ENCODE assay signal across 8 cellular contexts in the genomic region with DNA sequence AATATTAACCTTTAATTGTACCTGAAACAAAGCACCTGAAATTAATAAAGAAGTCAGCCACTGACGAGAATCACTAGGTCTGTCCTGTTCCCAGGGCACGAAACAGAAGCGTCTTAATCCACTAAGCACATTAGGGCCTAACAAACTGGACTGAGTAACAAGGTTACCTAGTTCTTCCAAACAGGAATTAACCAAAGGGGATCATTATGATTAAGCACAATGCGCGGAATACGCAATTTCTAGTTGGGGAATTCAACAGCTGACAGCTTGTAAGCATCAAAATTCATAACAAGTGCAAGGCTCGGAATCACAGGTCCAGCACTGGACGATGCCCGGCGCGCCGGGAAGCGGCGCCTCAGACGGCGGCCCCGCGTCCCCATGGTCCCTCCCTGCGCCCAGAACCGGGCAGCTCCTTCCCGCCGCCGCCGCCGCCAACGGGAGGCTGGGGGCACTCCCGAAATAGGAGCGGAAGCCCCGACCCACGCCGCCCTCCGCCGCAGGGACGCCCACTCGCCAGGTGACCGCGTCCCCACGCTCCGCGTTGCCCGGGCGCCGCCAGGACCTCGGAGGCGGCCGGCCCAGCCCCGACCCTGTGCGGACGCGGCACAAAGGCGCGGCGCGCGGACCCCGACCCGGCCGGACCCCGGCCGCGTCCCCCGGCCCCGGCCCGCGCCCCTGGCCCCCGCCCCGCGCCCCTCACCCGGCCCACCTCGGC. TPM values are rescaled to one million over a fixed set of nuclear protein-coding genes. Genes with fewer than 3 reads are reported as not detected.
DNase-seq lines count a peak whose midpoint lies in the region; ATAC-seq and TF ChIP-seq lines count a peak whose summit lies in the region.

No MANE protein-coding gene starts in this region.

- H2AFZ ChIP-seq in PC-3 (ENCODE audit: low read length), result no peak overlapping the region

- H3K27ac Mint-ChIP-seq in activated CD4-positive, alpha-beta T cell treated with anti-CD3 and anti-CD28 coated beads, Interleukin-2, amount 10 ng/mL, durations not matched to agents 24 days and 14 days, result peak overlapping the region; percentile 80

- peak overlapping the region; percentile 93 for H3K4me2 ChIP-seq in PC-3 (ENCODE audit: low read length)

- H3K9ac ChIP-seq in PC-3 (ENCODE audit: low read length) (peak overlapping the region; percentile 73), colonic mucosa (ENCODE audit: low read depth in 2 of 2, low read length in 2 of 2) (peak overlapping the region; percentile 58 to 66)

- peaks cover 38% of the 10 kb centered on the region for H3K4me1 Mint-ChIP-seq in activated CD4-positive, alpha-beta T cell treated with anti-CD3 and anti-CD28 coated beads, Interleukin-2, amount 10 ng/mL, durations not matched to agents 24 days and 14 days

- peaks cover 9% of the 10 kb centered on the region for H3F3A ChIP-seq in PC-3 (ENCODE audit: low read length, unreplicated experiment)

- H3K36me3 ChIP-seq in PC-3 (ENCODE audit: low read depth, low read length), result no peaks in the 10 kb centered on the region
- H3K36me3 ChIP-seq in colonic mucosa, result no peaks in the 10 kb centered on the region
- H3K36me3 ChIP-seq in upper lobe of right lung, result no peaks in the 10 kb centered on the region

- CTCF ChIA-PET in PC-3 (lab: Charles Lee), result no interaction called here

- H4K20me1 ChIP-seq in PC-3 (ENCODE audit: low read length), result 0 out of 2 replicates have a peak, but pooled peaks cover 9% of the 10 kb centered on the region

- BruUV-seq in PC-3 (replicated peaks; lab: Mats Ljungman, UMichigan), result no TSS peak

- peaks cover 86% of the 10 kb centered on the region for H3K79me2 ChIP-seq in PC-3 (ENCODE audit: low read length)

- peak; percentile 8 for ATAC-seq in HG02763 (IDR thresholded peaks at IDR 0.05; ENCODE audit: unreplicated experiment)
- ATAC-seq in PC-3, result peak; percentile 15; the same call in 1 of the 2 replicates
- ATAC-seq in upper lobe of right lung, result no peak

- peaks cover 9% of the 10 kb centered on the region for H3K9me3 Mint-ChIP-seq in activated CD4-positive, alpha-beta T cell treated with anti-CD3 and anti-CD28 coated beads, Interleukin-2, amount 10 ng/mL, durations not matched to agents 24 days and 14 days

- H3K36me3 Mint-ChIP-seq in activated CD4-positive, alpha-beta T cell treated with anti-CD3 and anti-CD28 coated beads, Interleukin-2, amount 10 ng/mL, durations not matched to agents 24 days and 14 days (ENCODE audit: low read depth), result peaks cover 57% of the 10 kb centered on the region

- H3K4me3 ChIP-seq in PC-3 (ENCODE audit: low read length) (peak overlapping the region; percentile 90), colonic mucosa (peak overlapping the region; percentile 59), upper lobe of right lung (peak overlapping the region; percentile 66)

- peak overlapping the region; percentile 84 for H3K4me3 Mint-ChIP-seq in activated CD4-positive, alpha-beta T cell treated with anti-CD3 and anti-CD28 coated beads, Interleukin-2, amount 10 ng/mL, durations not matched to agents 24 days and 14 days

- peaks cover 36% of the 10 kb centered on the region for H3K4me1 ChIP-seq in PC-3 (ENCODE audit: insufficient read depth, low read length)
- peaks cover 11% of the 10 kb centered on the region for H3K4me1 ChIP-seq in colonic mucosa
- H3K4me1 ChIP-seq in upper lobe of right lung, result peaks cover 42% of the 10 kb centered on the region

- H3K9me3 ChIP-seq in PC-3 (ENCODE audit: low read length) (no peaks in the 10 kb centered on the region), colonic mucosa (no peaks in the 10 kb centered on the region), upper lobe of right lung (no peaks in the 10 kb centered on the region)

- H3K27ac ChIP-seq in PC-3 (ENCODE audit: low read length) (peak overlapping the region; percentile 95), colonic mucosa (peak overlapping the region; percentile 34), upper lobe of right lung (peak overlapping the region; percentile 65)

- H3K27me3 Mint-ChIP-seq in activated CD4-positive, alpha-beta T cell treated with anti-CD3 and anti-CD28 coated beads, Interleukin-2, amount 10 ng/mL, durations not matched to agents 24 days and 14 days, result no peaks in the 10 kb centered on the region

- H3K9me2 ChIP-seq in PC-3 (replicated peaks; ENCODE audit: low read length), result no peaks in the 10 kb centered on the region

- intact Hi-C loops in activated CD4-positive, alpha-beta T cell treated with anti-CD3 and anti-CD28 coated beads, Interleukin-2, amount 10 ng/mL, durations not matched to agents 24 days and 14 days (cut with micrococcal nuclease), result loop anchor here (1.0 to 2.0 kb wide), 2 partner anchors 19 to 54 kb away; partner anchors contain the start of gene UBAC1
- intact Hi-C loops in PC-3 (cut with micrococcal nuclease) (loop anchor here (2.0 to 5.0 kb wide), 2 partner anchors 56 to 110 kb away; partner anchors contain the start of gene UBAC1), colonic mucosa (cut with DNase I) (no loop called here), upper lobe of right lung (cut with DNase I) (no loop called here)

- DNase-seq in activated CD4-positive, alpha-beta T cell treated with anti-CD3 and anti-CD28 coated beads, Interleukin-2, amount 10 ng/mL, durations not matched to agents 24 days and 14 days, result peak; percentile 79
- DNase-seq in activated CD4-positive, alpha-beta T cell treated with anti-CD3 and anti-CD28 coated beads for 48 hours, result no peak
- peak; percentile 30 for DNase-seq in PC-3
- peak; percentile 33 for DNase-seq in colonic mucosa
- peak; percentile 34 for DNase-seq in midbrain (lab: John Stamatoyannopoulos, UW)
- peak; percentile 75 for DNase-seq in upper lobe of right lung
- no peak for DNase-seq in cerebellar nuclear complex (lab: John Stamatoyannopoulos, UW)

- POLR2A ChIA-PET in PC-3 (lab: Charles Lee; ENCODE audit: unreplicated experiment), result interaction anchor here (0.7 kb wide), 1 partner anchor 22 kb away, joined by 4 read pairs; no protein-coding TSS in a partner anchor

- H3K27me3 ChIP-seq in PC-3 (ENCODE audit: low read length), result no peaks in the 10 kb centered on the region
- no peaks in the 10 kb centered on the region for H3K27me3 ChIP-seq in colonic mucosa
- no peaks in the 10 kb centered on the region for H3K27me3 ChIP-seq in upper lobe of right lung

- TF ChIP-seq CTCF in PC-3 (conservative IDR thresholded peaks at IDR 0.05; ENCODE audit: low read depth, low read length), result no peak
- no peak for TF ChIP-seq CTCF in colonic mucosa (IDR thresholded peaks at IDR 0.05)
- no peak for TF ChIP-seq CTCF in upper lobe of right lung (IDR thresholded peaks at IDR 0.05)

RNA-seq across cellular contexts. Expression of gene CAMSAP1, which starts 0.9 kb away (rescaled TPM):
- total RNA-seq in activated CD4-positive, alpha-beta T cell treated with anti-CD3 and anti-CD28 coated beads, Interleukin-2, amount 10 ng/mL, durations not matched to agents 24 days and 14 days, result 45.2 and 49.9 TPM in 2 replicates
- total RNA-seq in PC-3 (2014; rRNA removed) (16.4 and 32.0 TPM in 2 replicates), colonic mucosa (10 to 100 TPM; 14.0 to 14.4 TPM), upper lobe of right lung (26.5 TPM)

RNA-seq across cellular contexts. Expression of gene UBAC1, which starts 54.7 kb away (rescaled TPM):
- total RNA-seq in activated CD4-positive, alpha-beta T cell treated with anti-CD3 and anti-CD28 coated beads, Interleukin-2, amount 10 ng/mL, durations not matched to agents 24 days and 14 days, result 43.2 and 47.7 TPM in 2 replicates
- total RNA-seq in PC-3 (2014; rRNA removed) (65.9 and 77.3 TPM in 2 replicates), colonic mucosa (10 to 100 TPM; 54.9 to 66.5 TPM), upper lobe of right lung (30.1 TPM)

Comparison
In these comparisons a context has a peak if more than half of its experiments do, and no peak if none do; other contexts are left out.
1. DNase-seq: peak in activated CD4-positive, alpha-beta T cell treated with anti-CD3 and anti-CD28 coated beads, Interleukin-2, amount 10 ng/mL, durations not matched to agents 24 days and 14 days (single experiment), PC-3 (single experiment), colonic mucosa (single experiment), midbrain (single experiment) and upper lobe of right lung (single experiment); none in activated CD4-positive, alpha-beta T cell treated with anti-CD3 and anti-CD28 coated beads for 48 hours (single experiment) and cerebellar nuclear complex (0 of 2).
2. H3K27ac ChIP-seq: peak in every context shown above with its lines; median percentile 95 in PC-3; 65 in upper lobe of right lung; 34 in colonic mucosa.
3. intact Hi-C loops: an anchor here in activated CD4-positive, alpha-beta T cell treated with anti-CD3 and anti-CD28 coated beads, Interleukin-2, amount 10 ng/mL, durations not matched to agents 24 days and 14 days (1.0 to 2.0 kb wide) and PC-3 (2.0 to 5.0 kb wide); none called in colonic mucosa and upper lobe of right lung.
4. Peak in every context shown above with its lines, with median percentiles within 50 percentile points of each other: H3K4me3 ChIP-seq.